Comparison of ENCODE assay signal across 8 cellular contexts in the genomic region with DNA sequence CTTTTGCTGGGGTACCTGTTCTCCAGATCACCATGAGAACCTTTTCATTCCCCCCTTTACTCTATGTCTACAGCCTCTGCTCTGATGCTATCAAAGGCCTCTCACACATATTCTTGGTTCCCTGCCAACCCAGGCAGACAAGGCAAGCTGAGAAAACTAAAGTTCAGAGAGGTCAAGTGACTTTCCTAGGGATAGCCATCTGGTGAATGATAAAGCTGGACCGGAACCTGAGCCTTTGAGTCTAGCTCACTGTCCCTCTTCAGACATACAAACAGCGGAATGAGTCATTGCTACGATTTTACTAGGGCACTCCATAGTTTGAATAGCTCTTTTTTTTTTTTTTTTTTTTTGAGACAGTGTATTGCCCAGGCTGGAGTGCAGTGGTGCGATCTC.
DNase-seq lines count a peak whose midpoint lies in the region; ATAC-seq and TF ChIP-seq lines count a peak whose summit lies in the region.
"Had no signal": no experiment of that assay in that cellular context is flagged by ENCODE, and none has a peak within 500 bp of the region (broad histone marks: within the 10 kb centered on the region; RNA-seq: fewer than 3 reads in every experiment).

No MANE protein-coding gene starts in this region.

- DNase-seq in LNCaP clone FGC (ENCODE audit: low read depth) (peak; percentile 37), SK-N-MC (ENCODE audit: low read depth, low spot score) (no peak), globus pallidus (ENCODE audit: low spot score) (peak; percentile 65), testis (no peak), NOMO-1 treated with DMSO at 0.1 percent for 48 hours (lab: John Stamatoyannopoulos, UW; ENCODE audit: unreplicated experiment) (no peak), amniotic stem cell (lab: John Stamatoyannopoulos, UW) (no peak)
- DNase-seq: H9 had no signal

- TF ChIP-seq CTCF in LNCaP clone FGC (IDR thresholded peaks at IDR 0.05; ENCODE audit: control insufficient read depth, extremely low read depth, insufficient read depth): no peak
- TF ChIP-seq CTCF in testis (IDR thresholded peaks at IDR 0.05): no peak

- H3K36me3 ChIP-seq in SK-N-MC (ENCODE audit: insufficient read depth, low read length): no peaks in the 10 kb centered on the region
- H3K36me3 ChIP-seq in testis (ENCODE audit: low read depth, missing control alignments): no peaks in the 10 kb centered on the region

- no peak for TF ChIP-seq POLR2A in testis (IDR thresholded peaks at IDR 0.05)

- no peaks in the 10 kb centered on the region for H3K27me3 ChIP-seq in testis

- no peak overlapping the region for H3K9ac ChIP-seq in SK-N-MC (ENCODE audit: insufficient read length)

- ATAC-seq in GM19351 (IDR thresholded peaks at IDR 0.05; ENCODE audit: unreplicated experiment): no peak

- 62 to 76% methylated on average over 4 of the region's 4 CpGs for WGBS in testis, 2 donors

- peaks cover 35% of the 10 kb centered on the region for H3K4me1 ChIP-seq in testis

- intact Hi-C loops in testis (cut with DNase I; ENCODE audit: low total_unique reads): no loop called here

- H3K9me3 ChIP-seq in SK-N-MC (ENCODE audit: low read depth, low read length) (no peaks in the 10 kb centered on the region), testis (no peaks in the 10 kb centered on the region)

- H3K4me3 ChIP-seq in LNCaP clone FGC (ENCODE audit: low read depth, low read length) (no peak overlapping the region), SK-N-MC (no peak overlapping the region), testis (no peak overlapping the region)

- H3K27ac ChIP-seq in SK-N-MC (peak overlapping the region; percentile 38; the same call in 1 of the 2 replicates), testis (peak overlapping the region; percentile 36 to 68)

Comparison
In these comparisons a context has a peak if more than half of its experiments do, and no peak if none do; other contexts are left out.
1. DNase-seq: peak in LNCaP clone FGC (single experiment) and globus pallidus (single experiment); none in SK-N-MC (single experiment), testis (single experiment), NOMO-1 treated with DMSO at 0.1 percent for 48 hours (single experiment) and amniotic stem cell (single experiment).